8 cellular contexts compared by ENCODE assay signal in the genomic region with DNA sequence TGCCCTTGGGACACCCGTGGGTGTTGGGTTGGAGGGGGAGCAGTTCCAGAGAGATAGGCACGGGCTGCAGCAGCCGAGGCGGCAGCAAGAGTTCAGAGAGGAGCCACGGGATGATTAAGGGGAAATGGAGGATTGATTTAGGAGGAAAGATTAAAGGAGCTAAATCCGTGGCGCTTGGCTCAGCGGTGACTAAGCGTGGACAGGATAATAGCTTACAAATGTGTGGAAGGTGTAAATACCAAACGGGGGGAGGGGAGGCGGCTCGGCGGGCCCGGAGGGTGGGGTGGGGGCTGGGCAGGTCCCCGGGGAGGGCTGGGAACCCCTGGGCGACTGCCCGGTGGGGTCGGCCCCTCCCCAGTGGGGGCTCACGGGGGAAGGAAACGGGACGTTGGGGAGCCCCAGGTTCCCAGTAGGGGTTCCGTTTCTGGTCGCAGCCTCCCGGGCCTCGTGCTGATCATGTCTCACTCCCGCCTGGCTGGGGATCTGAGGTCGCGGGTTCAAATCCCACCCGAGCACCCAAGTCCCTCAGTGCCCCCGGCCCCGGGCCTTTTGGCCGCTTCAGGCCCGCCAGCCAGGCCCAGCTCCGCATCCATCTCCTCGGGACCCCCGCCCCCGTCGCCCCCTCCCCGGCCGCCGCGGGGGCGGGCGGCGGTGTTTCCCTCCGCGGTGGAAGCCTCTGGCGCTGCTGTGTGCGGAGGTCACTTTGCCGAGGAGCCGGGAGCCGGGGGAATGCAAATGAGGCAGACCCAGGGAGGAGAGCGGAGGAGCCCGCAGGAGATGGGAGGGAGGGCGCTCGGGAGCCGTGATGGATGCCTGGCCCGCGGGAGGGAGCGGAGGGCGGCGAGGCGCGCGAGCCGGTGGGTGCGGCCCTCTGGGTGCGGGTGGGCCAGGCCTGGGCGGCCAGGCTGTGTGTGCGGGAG. TPM values are rescaled to one million over a fixed set of nuclear protein-coding genes. Genes with fewer than 3 reads are reported as not detected.
DNase-seq lines count a peak whose midpoint lies in the region; ATAC-seq and TF ChIP-seq lines count a peak whose summit lies in the region.

No MANE protein-coding gene starts in this region.

- H3K9me3 Mint-ChIP-seq in glutamatergic neuron (ENCODE audit: unreplicated experiment) = peaks cover 5% of the 10 kb centered on the region

- peak overlapping the region; percentile 56 for H3K27ac Mint-ChIP-seq in glutamatergic neuron (ENCODE audit: unreplicated experiment)

- H3K4me3 Mint-ChIP-seq in glutamatergic neuron (ENCODE audit: unreplicated experiment) = peak overlapping the region; percentile 40

- peaks cover 4% of the 10 kb centered on the region for H3K4me1 ChIP-seq in RWPE2 (ENCODE audit: insufficient read depth, poor library complexity, severe bottlenecking)

- H3K4me3 ChIP-seq in RWPE2 (ENCODE audit: severe bottlenecking) (no peak overlapping the region), skeletal muscle cell (ENCODE audit: low read depth, low read length) (peak overlapping the region; percentile 25)

- peak; percentile 67 for ATAC-seq in RWPE2 (ENCODE audit: low read depth)

- H3K27me3 ChIP-seq in RWPE2 (ENCODE audit: insufficient read depth, poor library complexity, severe bottlenecking) = peaks cover 2% of the 10 kb centered on the region

- H3K36me3 ChIP-seq in RWPE2 (ENCODE audit: low read depth) = no peaks in the 10 kb centered on the region

- no peaks in the 10 kb centered on the region for H3K36me3 Mint-ChIP-seq in glutamatergic neuron (ENCODE audit: unreplicated experiment)

- no peak for TF ChIP-seq CTCF in RWPE2 (IDR thresholded peaks at IDR 0.05; ENCODE audit: poor library complexity, severe bottlenecking)
- TF ChIP-seq CTCF in glutamatergic neuron (IDR thresholded peaks at IDR 0.05; ENCODE audit: partially characterized antibody, unreplicated experiment) = no peak

- H3K27me3 Mint-ChIP-seq in glutamatergic neuron (ENCODE audit: unreplicated experiment) = peaks cover 10% of the 10 kb centered on the region

- no peaks in the 10 kb centered on the region for H3K9me3 ChIP-seq in RWPE2 (ENCODE audit: severe bottlenecking)

- DNase-seq in H4 (ENCODE audit: low spot score) = peak; percentile 34
- no peak for DNase-seq in RWPE2 (ENCODE audit: low spot score)
- peak; percentile 79 for DNase-seq in glutamatergic neuron
- no peak for DNase-seq in skeletal muscle cell (ENCODE audit: low read depth)
- no peak for DNase-seq in activated CD4-positive, CD25-positive, alpha-beta regulatory T cell (lab: John Stamatoyannopoulos, UW)
- DNase-seq in NCI-H1092 treated with DMSO at 0.1 percent for 48 hours (lab: John Stamatoyannopoulos, UW) = no peak
- no peak for DNase-seq in cerebellar nuclear complex (lab: John Stamatoyannopoulos, UW)
- DNase-seq in dedifferentiated amniotic fluid mesenchymal stem cell (ENCODE audit: extremely low spot score) = no peak

- H3K27ac ChIP-seq in RWPE2 (ENCODE audit: poor library complexity, severe bottlenecking) = no peak overlapping the region

- H3K4me1 Mint-ChIP-seq in glutamatergic neuron (ENCODE audit: low read depth, unreplicated experiment) = peaks cover 54% of the 10 kb centered on the region

RNA-seq across cellular contexts. Expression of a gene that starts 8.1 kb away (rescaled TPM):
- not detected in 2 replicates for total RNA-seq in H4 (2014; rRNA removed; shearing (Covaris generic))
- 5.4 TPM for total RNA-seq in glutamatergic neuron (ENCODE audit: unreplicated experiment)

RNA-seq across cellular contexts. Expression of a gene that starts 21.2 kb away (rescaled TPM):
- 53.9 and 85.6 TPM in 2 replicates for total RNA-seq in H4 (2014; rRNA removed; shearing (Covaris generic))
- total RNA-seq in glutamatergic neuron (ENCODE audit: unreplicated experiment) = 31.1 TPM

RNA-seq across cellular contexts. Expression of a gene that starts 21.5 kb away (rescaled TPM):
- 0.86 and 1.9 TPM in 2 replicates for total RNA-seq in H4 (2014; rRNA removed; shearing (Covaris generic))
- 40.9 TPM for total RNA-seq in glutamatergic neuron (ENCODE audit: unreplicated experiment)

RNA-seq across cellular contexts. Expression of a gene that starts 23.7 kb away (rescaled TPM):
- 74.0 TPM in 2 replicates for total RNA-seq in H4 (2014; rRNA removed; shearing (Covaris generic))
- 23.2 TPM for total RNA-seq in glutamatergic neuron (ENCODE audit: unreplicated experiment)

RNA-seq across cellular contexts. Expression of a gene that starts 49.0 kb away (rescaled TPM):
- total RNA-seq in H4 (2014; rRNA removed; shearing (Covaris generic)) = 51.9 and 67.4 TPM in 2 replicates
- total RNA-seq in glutamatergic neuron (ENCODE audit: unreplicated experiment) = 47.9 TPM

Comparison
In these comparisons a context has a peak if more than half of its experiments do, and no peak if none do; other contexts are left out.
1. DNase-seq: peak in H4 (single experiment) and glutamatergic neuron (single experiment); none in RWPE2 (single experiment), skeletal muscle cell (single experiment), activated CD4-positive, CD25-positive, alpha-beta regulatory T cell (0 of 4), NCI-H1092 treated with DMSO at 0.1 percent for 48 hours (single experiment), cerebellar nuclear complex (0 of 2) and dedifferentiated amniotic fluid mesenchymal stem cell (single experiment).
2. RNA of a gene that starts 21.5 kb away (total RNA-seq): 40.9 TPM in glutamatergic neuron (single experiment); 0.86 to 1.9 TPM in H4; every median in the first group is over 10 times any median in the second.